ENCODE assay signal across 8 cellular contexts in the genomic region with DNA sequence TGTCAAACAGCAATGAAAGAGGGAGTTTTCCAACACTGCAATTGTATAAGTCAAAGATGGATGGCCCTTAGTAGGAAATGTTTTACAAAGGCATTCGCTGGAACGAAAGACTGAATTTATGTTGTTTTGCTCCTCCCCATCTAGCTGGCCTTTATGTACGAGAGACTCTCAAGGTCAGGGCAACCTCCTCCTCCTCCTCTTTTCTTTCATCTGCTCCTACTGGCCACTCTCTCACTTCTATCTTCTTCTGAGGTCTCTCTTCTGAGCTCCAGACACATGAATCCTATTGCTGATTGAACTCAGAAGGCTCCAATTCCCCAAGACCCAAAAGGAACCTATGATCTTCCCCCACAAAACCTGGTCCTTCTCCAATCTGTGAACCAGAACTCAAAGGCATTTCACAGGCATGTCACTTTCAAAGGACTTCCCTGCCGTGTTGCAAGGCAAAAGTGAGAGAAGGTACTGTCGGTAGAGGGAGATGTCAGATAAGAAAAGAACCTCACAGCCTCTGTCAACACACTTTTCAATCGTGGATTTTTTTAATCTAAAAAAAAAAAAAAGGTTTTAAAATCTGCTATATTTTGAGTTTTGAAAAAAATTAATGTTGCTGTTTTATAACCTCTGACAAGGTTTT. TPM values are rescaled to one million over a fixed set of nuclear protein-coding genes. Genes with fewer than 3 reads are reported as not detected.
DNase-seq lines count a peak whose midpoint lies in the region; ATAC-seq, FAIRE-seq and TF ChIP-seq lines count a peak whose summit lies in the region.

No MANE protein-coding gene starts in this region.

- H3K4me1 Mint-ChIP-seq in activated T-cell treated with anti-CD3 and anti-CD28 coated beads, Interleukin-2, amount 50 U/mL, for 24 hours (ENCODE audit: low read depth), result peaks cover 11% of the 10 kb centered on the region

- no peak overlapping the region for H3K4me3 ChIP-seq in pancreas
- no peak overlapping the region for H3K4me3 ChIP-seq in vagina
- no peak overlapping the region for H3K4me3 ChIP-seq in coronary artery

- H3K4me3 Mint-ChIP-seq in activated T-cell treated with anti-CD3 and anti-CD28 coated beads, Interleukin-2, amount 50 U/mL, for 24 hours, result no peak overlapping the region

- no peaks in the 10 kb centered on the region for H3K4me1 ChIP-seq in pancreas
- no peaks in the 10 kb centered on the region for H3K4me1 ChIP-seq in vagina

- no peak for FAIRE-seq in pancreas (lab: Jason Lieb, UNC)

- intact Hi-C loops in pancreas (cut with DNase I) (no loop called here), vagina (cut with DNase I) (no loop called here)

- no peaks in the 10 kb centered on the region for H3K36me3 ChIP-seq in pancreas
- no peaks in the 10 kb centered on the region for H3K36me3 ChIP-seq in vagina

- peaks cover 27% of the 10 kb centered on the region for H3K27me3 Mint-ChIP-seq in activated T-cell treated with anti-CD3 and anti-CD28 coated beads, Interleukin-2, amount 50 U/mL, for 24 hours

- peak in 3 of 4 donors; percentile 66 to 75 (median 71) for ATAC-seq in pancreas

- no peaks in the 10 kb centered on the region for H3K36me3 Mint-ChIP-seq in activated T-cell treated with anti-CD3 and anti-CD28 coated beads, Interleukin-2, amount 50 U/mL, for 24 hours (ENCODE audit: low read depth)

- WGBS in pancreas, 2 donors, result 10 to 12% methylated on average over 6 of the region's 6 CpGs

- H3K9me3 ChIP-seq in pancreas (no peaks in the 10 kb centered on the region), vagina (no peaks in the 10 kb centered on the region)

- peak; percentile 19 for DNase-seq in SIG-M5 treated with dmso at 0.1 percent for 504 hours (lab: John Stamatoyannopoulos, UW; ENCODE audit: unreplicated experiment)
- no peak for DNase-seq in SIG-M5 (lab: John Stamatoyannopoulos, UW)
- DNase-seq in NCI-H446 treated with DMSO at 0.1 percent for 48 hours (lab: John Stamatoyannopoulos, UW), result peak; percentile 14
- DNase-seq in dermis blood vessel endothelial cell, result peak; percentile 39
- DNase-seq in pancreas, result peak in 1 of 6 donors; percentile 13
- no peak for DNase-seq in vagina (ENCODE audit: extremely low spot score in 2 of 2)
- DNase-seq in coronary artery (ENCODE audit: low spot score), result no peak
- DNase-seq in activated T-cell treated with anti-CD3 and anti-CD28 coated beads, Interleukin-2, amount 50 U/mL, for 24 hours, result no peak

- H3K9me3 Mint-ChIP-seq in activated T-cell treated with anti-CD3 and anti-CD28 coated beads, Interleukin-2, amount 50 U/mL, for 24 hours, result no peaks in the 10 kb centered on the region

- no peak for TF ChIP-seq POLR2A in vagina (IDR thresholded peaks at IDR 0.05)

- H3K27me3 ChIP-seq in pancreas (peaks cover 0 to 4% (median 0%) of the 10 kb centered on the region in 4 donors), vagina (no peaks in the 10 kb centered on the region)

- TF ChIP-seq CTCF in pancreas (IDR thresholded peaks at IDR 0.05) (no peak), vagina (IDR thresholded peaks at IDR 0.05) (no peak), coronary artery (IDR thresholded peaks at IDR 0.05) (no peak)

- no peak overlapping the region for H3K27ac Mint-ChIP-seq in activated T-cell treated with anti-CD3 and anti-CD28 coated beads, Interleukin-2, amount 50 U/mL, for 24 hours

- H3K27ac ChIP-seq in pancreas, result no peak overlapping the region
- no peak overlapping the region for H3K27ac ChIP-seq in vagina
- no peak overlapping the region for H3K27ac ChIP-seq in coronary artery

RNA-seq across cellular contexts. Expression of a gene that starts 28.5 kb away (rescaled TPM):
- total RNA-seq in dermis blood vessel endothelial cell, result 41.7 and 53.7 TPM in 2 replicates
- 10 to 100 TPM; 12.2 to 22.7 (median 19.2) TPM for total RNA-seq in pancreas
- polyA plus RNA-seq in pancreas, result 10 to 100 TPM; 19.2 to 34.4 TPM
- 28.0 TPM for total RNA-seq in vagina

Comparison
In these comparisons a context has a peak if more than half of its experiments do, and no peak if none do; other contexts are left out.
1. DNase-seq: peak in SIG-M5 treated with dmso at 0.1 percent for 504 hours (single experiment), NCI-H446 treated with DMSO at 0.1 percent for 48 hours (single experiment) and dermis blood vessel endothelial cell (single experiment); none in SIG-M5 (single experiment), vagina (0 of 2), coronary artery (single experiment) and activated T-cell treated with anti-CD3 and anti-CD28 coated beads, Interleukin-2, amount 50 U/mL, for 24 hours (single experiment).